Comparison of ENCODE assay signal across 8 cellular contexts in the genomic region with DNA sequence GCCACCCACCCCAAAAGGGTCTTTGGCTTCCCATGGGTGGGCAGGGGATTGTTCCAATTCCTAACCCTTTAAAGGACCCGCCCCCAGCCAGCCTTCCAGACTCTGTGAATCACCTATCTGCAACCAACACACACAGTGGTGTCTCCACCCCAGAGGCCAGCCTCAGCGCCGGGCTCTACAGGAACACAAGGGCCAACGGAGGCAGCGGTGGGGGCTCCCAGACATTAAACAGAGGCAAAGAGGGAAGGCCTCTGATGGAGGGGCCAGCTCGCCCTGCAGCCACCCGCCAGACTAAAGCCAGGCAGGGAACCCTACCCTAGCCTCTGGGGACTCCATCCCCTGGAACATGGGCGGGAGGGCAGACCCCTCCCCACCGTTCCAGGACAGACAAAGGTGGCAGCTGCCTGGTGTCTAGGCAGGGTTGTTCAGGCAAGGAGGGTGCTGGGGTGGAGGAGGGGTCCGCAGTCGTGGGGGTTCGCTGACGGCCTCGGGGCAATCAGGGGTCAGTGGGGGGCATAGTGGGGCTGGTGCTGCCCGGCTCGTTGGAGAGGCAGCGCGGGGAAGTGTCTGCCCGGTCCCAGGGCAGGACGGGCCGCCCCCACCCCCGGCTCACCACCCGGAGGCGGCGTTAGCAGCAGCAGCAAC. TPM values are rescaled to one million over a fixed set of nuclear protein-coding genes. Genes with fewer than 3 reads are reported as not detected.
DNase-seq lines count a peak whose midpoint lies in the region; ATAC-seq, FAIRE-seq and TF ChIP-seq lines count a peak whose summit lies in the region.

No MANE protein-coding gene starts in this region.

- no peaks in the 10 kb centered on the region for H4K20me1 ChIP-seq in keratinocyte (ENCODE audit: control insufficient read depth, extremely low read depth, insufficient read depth, low read length)

- H3K9me3 Mint-ChIP-seq in brain = peaks cover 0 to 4% (median under 1%) of the 10 kb centered on the region in 5 experiments
- H3K9me3 Mint-ChIP-seq in stimulated activated naive B cell treated with anti-CD40 and anti-IgM and Interleukin-4, amounts not matched to agents 10 μg/mL and 1 μg/mL and 100 μg/mL, for 72 hours = no peaks in the 10 kb centered on the region

- H3K4me1 Mint-ChIP-seq in brain = peaks cover 31% of the 10 kb centered on the region
- peaks cover 12 to 45% of the 10 kb centered on the region in 2 donors for H3K4me1 Mint-ChIP-seq in stimulated activated naive B cell treated with anti-CD40 and anti-IgM and Interleukin-4, amounts not matched to agents 10 μg/mL and 1 μg/mL and 100 μg/mL, for 72 hours

- H3K27ac ChIP-seq in AG04450 (ENCODE audit: low read depth, low read length) (peak overlapping the region; percentile 65), HUES64 (ENCODE audit: low read depth, low read length) (peak overlapping the region; percentile 66), keratinocyte (ENCODE audit: control insufficient read depth, insufficient read depth, low read length) (no peak overlapping the region)

- no peak for FAIRE-seq in keratinocyte (lab: Jason Lieb, UNC)

- no peaks in the 10 kb centered on the region for H3K9me1 ChIP-seq in keratinocyte (ENCODE audit: control insufficient read depth, extremely low read depth, insufficient read depth, low read length)

- peak overlapping the region; percentile 61 to 92 (median 91) for H3K27ac Mint-ChIP-seq in brain
- peak overlapping the region; percentile 88 for H3K27ac Mint-ChIP-seq in stimulated activated naive B cell treated with anti-CD40 and anti-IgM and Interleukin-4, amounts not matched to agents 10 μg/mL and 1 μg/mL and 100 μg/mL, for 72 hours

- WGBS in HUES64 = 2% methylated on average over 25 of the region's 25 CpGs

- H3K36me3 Mint-ChIP-seq in brain = peaks cover 28% of the 10 kb centered on the region
- H3K36me3 Mint-ChIP-seq in stimulated activated naive B cell treated with anti-CD40 and anti-IgM and Interleukin-4, amounts not matched to agents 10 μg/mL and 1 μg/mL and 100 μg/mL, for 72 hours = peaks cover 0 to 2% of the 10 kb centered on the region in 2 donors

- no peak for DNase-seq in AG04450 (ENCODE audit: low read depth, low spot score)
- no peak for DNase-seq in keratinocyte (ENCODE audit: low read depth, low spot score)
- DNase-seq in stimulated activated naive B cell treated with anti-CD40 and anti-IgM and Interleukin-4, amounts not matched to agents 10 μg/mL and 1 μg/mL and 100 μg/mL, for 72 hours = peak; percentile 26
- DNase-seq in superior temporal gyrus (ENCODE audit: extremely low spot score) = no peak
- DNase-seq in effector CD8-positive, alpha-beta T cell (lab: John Stamatoyannopoulos, UW) = no peak
- DNase-seq in NCI-H2107 (lab: John Stamatoyannopoulos, UW) = no peak

- H3K79me2 ChIP-seq in keratinocyte (ENCODE audit: control insufficient read depth, insufficient read depth, low read length) = no peaks in the 10 kb centered on the region

- H3K27me3 Mint-ChIP-seq in brain = peaks cover 15% of the 10 kb centered on the region
- no peaks in the 10 kb centered on the region for H3K27me3 Mint-ChIP-seq in stimulated activated naive B cell treated with anti-CD40 and anti-IgM and Interleukin-4, amounts not matched to agents 10 μg/mL and 1 μg/mL and 100 μg/mL, for 72 hours

- no peak for ATAC-seq in stimulated activated naive B cell treated with anti-CD40 and anti-IgM and Interleukin-4, amounts not matched to agents 10 μg/mL and 1 μg/mL and 100 μg/mL, for 72 hours (replicated peaks)

- no peak for TF ChIP-seq CTCF in AG04450 (IDR thresholded peaks at IDR 0.05; ENCODE audit: low read depth, low read length)
- no peak for TF ChIP-seq CTCF in brain (conservative IDR thresholded peaks at IDR 0.05)
- no peak for TF ChIP-seq CTCF in keratinocyte (optimal IDR thresholded peaks at IDR 0.05 in 1 of 3, IDR thresholded peaks at IDR 0.05 in 1 of 3, conservative IDR thresholded peaks at IDR 0.05 in 1 of 3; ENCODE audit: extremely low read depth in 1 of 3, insufficient read depth in 2 of 3, low read length in 3 of 3)

- dilution Hi-C loops in keratinocyte (cut with MboI; ENCODE audit: extremely low pct_ligation_motif_present, low sequenced_read_pairs) = no loop called here

- H3K9me3 ChIP-seq in AG04450 (ENCODE audit: control insufficient read depth, insufficient read depth, low read length) (no peaks in the 10 kb centered on the region; the same call in 1 of the 2 replicates), HUES64 (ENCODE audit: insufficient read depth, low read depth, low read length) (no peaks in the 10 kb centered on the region), keratinocyte (ENCODE audit: control insufficient read depth, low read depth, low read length) (no peaks in the 10 kb centered on the region)

- peaks cover 13% of the 10 kb centered on the region for H3K36me3 ChIP-seq in HUES64 (ENCODE audit: insufficient read depth, low read length)
- peaks cover 0 to 2% of the 10 kb centered on the region in 2 experiments for H3K36me3 ChIP-seq in keratinocyte (ENCODE audit: control insufficient read depth in 2 of 2, extremely low read depth in 1 of 2, insufficient read depth in 2 of 2, low read length in 2 of 2)

- peak overlapping the region; percentile 70 for H3K9ac ChIP-seq in HUES64 (ENCODE audit: low read depth, low read length)
- peak overlapping the region; percentile 69 for H3K9ac ChIP-seq in keratinocyte (ENCODE audit: control insufficient read depth, extremely low read depth, insufficient read depth, low read length)

- H3K4me1 ChIP-seq in HUES64 (ENCODE audit: insufficient read depth, low read length) (peaks cover 19% of the 10 kb centered on the region), keratinocyte (ENCODE audit: control insufficient read depth, extremely low read depth, insufficient read depth, low read length) (peaks cover 40% of the 10 kb centered on the region)

- peak overlapping the region; percentile 88 for H3K4me2 ChIP-seq in keratinocyte (ENCODE audit: control insufficient read depth, extremely low read depth, insufficient read depth, low read depth, low read length)

- peak overlapping the region; percentile 74 for H3K4me3 ChIP-seq in AG04450 (ENCODE audit: low read depth, low read length)
- peak overlapping the region; percentile 69 for H3K4me3 ChIP-seq in HUES64 (ENCODE audit: low read length)
- peak overlapping the region; percentile 61 to 64 (median 62) for H3K4me3 ChIP-seq in keratinocyte (ENCODE audit: control insufficient read depth in 2 of 3, extremely low read depth in 1 of 3, insufficient read depth in 2 of 3, low read depth in 1 of 3, low read length in 3 of 3)

- H3K4me3 Mint-ChIP-seq in brain = peak overlapping the region; percentile 76 to 89 (median 83)
- H3K4me3 Mint-ChIP-seq in stimulated activated naive B cell treated with anti-CD40 and anti-IgM and Interleukin-4, amounts not matched to agents 10 μg/mL and 1 μg/mL and 100 μg/mL, for 72 hours = peak overlapping the region; percentile 79 to 82

- POLR2A ChIA-PET in AG04450 (lab: Yijun Ruan, JAX) = interaction anchor here (0.6 to 1.3 kb wide), 3 partner anchors 28 to 407 kb away, joined by 3 read pairs; no protein-coding TSS in a partner anchor

- CTCF ChIA-PET in AG04450 (lab: Charles Lee) = interaction anchor here (0.9 kb wide), 1 partner anchor 56 kb away, joined by 3 read pairs; no protein-coding TSS in a partner anchor

- peak overlapping the region; percentile 56 for H2AFZ ChIP-seq in keratinocyte (ENCODE audit: control insufficient read depth, low read length)

- H3K27me3 ChIP-seq in AG04450 (ENCODE audit: control insufficient read depth, insufficient read depth, low read length) (no peaks in the 10 kb centered on the region), HUES64 (ENCODE audit: insufficient read depth, low read length) (no peaks in the 10 kb centered on the region), keratinocyte (ENCODE audit: control insufficient read depth, extremely low read depth, insufficient read depth, low read length) (no peaks in the 10 kb centered on the region)

RNA-seq across cellular contexts. Expression of a gene that starts 0.4 kb away (rescaled TPM):
- polyA plus RNA-seq in AG04450 (2011; rRNA removed) (124 and 151 TPM in 2 replicates), brain (ENCODE audit: insufficient read depth, low read depth, low replicate concordance) (109 TPM), keratinocyte (94.4 to 159 TPM (median 95.5 TPM) in 3 replicates)
- 131 and 171 TPM in 2 replicates for polyA minus RNA-seq in AG04450 (2011; rRNA and poly(A)+ RNA removed)
- polyA plus RNA-seq in HUES64 (2013, experiment 1 of 2) = 106 TPM
- polyA plus RNA-seq in HUES64 (2013, experiment 2 of 2) = 125 TPM
- polyA plus RNA-seq in keratinocyte (2011; ENCODE audit: low read depth) = 15.8 TPM
- polyA plus RNA-seq in keratinocyte (2011; cell fraction: cytosol; rRNA removed) = 123 and 181 TPM in 2 replicates
- polyA plus RNA-seq in keratinocyte (2011; cell fraction: nucleus; rRNA removed) = 73.3 and 94.4 TPM in 2 replicates
- polyA plus RNA-seq in keratinocyte (2012; ENCODE audit: low replicate concordance) = 62.3 and 188 TPM in 2 replicates
- polyA minus RNA-seq in keratinocyte = 120 to 289 TPM (median 147 TPM) in 3 replicates
- polyA minus RNA-seq in keratinocyte (2011; cell fraction: cytosol; rRNA and poly(A)+ RNA removed) = 189 TPM
- 35.5 and 38.2 TPM in 2 replicates for polyA minus RNA-seq in keratinocyte (2011; cell fraction: nucleus; rRNA and poly(A)+ RNA removed)

RNA-seq across cellular contexts. Expression of a gene that starts 53.1 kb away (rescaled TPM):
- 6.1 and 7.2 TPM in 2 replicates for polyA plus RNA-seq in AG04450 (2011; rRNA removed)
- polyA minus RNA-seq in AG04450 (2011; rRNA and poly(A)+ RNA removed) = 8.3 and 11.0 TPM in 2 replicates
- 11.2 TPM for polyA plus RNA-seq in HUES64 (2013, experiment 1 of 2)
- 17.4 TPM for polyA plus RNA-seq in HUES64 (2013, experiment 2 of 2)
- polyA plus RNA-seq in brain (ENCODE audit: insufficient read depth, low read depth, low replicate concordance) = 5.6 TPM
- 15.1 to 22.0 TPM (median 16.2 TPM) in 3 replicates for polyA plus RNA-seq in keratinocyte
- 1.7 TPM for polyA plus RNA-seq in keratinocyte (2011; ENCODE audit: low read depth)
- polyA plus RNA-seq in keratinocyte (2011; cell fraction: cytosol; rRNA removed) = 5.0 and 7.1 TPM in 2 replicates
- 70.4 and 80.0 TPM in 2 replicates for polyA plus RNA-seq in keratinocyte (2011; cell fraction: nucleus; rRNA removed)
- polyA plus RNA-seq in keratinocyte (2012; ENCODE audit: low replicate concordance) = 2.5 and 18.7 TPM in 2 replicates
- polyA minus RNA-seq in keratinocyte = 16.9 to 49.6 TPM (median 29.4 TPM) in 3 replicates
- 5.6 TPM for polyA minus RNA-seq in keratinocyte (2011; cell fraction: cytosol; rRNA and poly(A)+ RNA removed)
- 20.3 and 25.0 TPM in 2 replicates for polyA minus RNA-seq in keratinocyte (2011; cell fraction: nucleus; rRNA and poly(A)+ RNA removed)

RNA-seq across cellular contexts. Expression of a gene that starts 57.0 kb away (rescaled TPM):
- polyA plus RNA-seq in AG04450 (2011; rRNA removed) (5.1 and 5.8 TPM in 2 replicates), brain (ENCODE audit: insufficient read depth, low read depth, low replicate concordance) (5.9 TPM), keratinocyte (8.6 to 9.7 TPM (median 9.1 TPM) in 3 replicates)
- polyA minus RNA-seq in AG04450 (2011; rRNA and poly(A)+ RNA removed) = 6.3 and 8.0 TPM in 2 replicates
- polyA plus RNA-seq in HUES64 (2013, experiment 1 of 2) = 13.5 TPM
- polyA plus RNA-seq in HUES64 (2013, experiment 2 of 2) = 18.0 TPM
- 2.1 TPM for polyA plus RNA-seq in keratinocyte (2011; ENCODE audit: low read depth)
- 7.6 and 9.1 TPM in 2 replicates for polyA plus RNA-seq in keratinocyte (2011; cell fraction: cytosol; rRNA removed)
- polyA plus RNA-seq in keratinocyte (2011; cell fraction: nucleus; rRNA removed) = 13.1 and 13.9 TPM in 2 replicates
- 5.1 and 8.2 TPM in 2 replicates for polyA plus RNA-seq in keratinocyte (2012; ENCODE audit: low replicate concordance)
- 10.4 to 15.1 TPM (median 15.0 TPM) in 3 replicates for polyA minus RNA-seq in keratinocyte
- polyA minus RNA-seq in keratinocyte (2011; cell fraction: cytosol; rRNA and poly(A)+ RNA removed) = 7.1 TPM
- polyA minus RNA-seq in keratinocyte (2011; cell fraction: nucleus; rRNA and poly(A)+ RNA removed) = 6.3 and 11.2 TPM in 2 replicates
